ENCODE assay signal across 1 cellular context in genomic region chr11:15216678-15217077, GRCh38.
TF ChIP-seq lines count a peak whose summit lies in the region.

No MANE protein-coding gene starts in this region.

TF ChIP-seq in K562, 482 proteins besides CTCF, POLR2A, EP300 and RAD21 (continued from another document):
- TF ChIP-seq ELK1 (CRISPR knock-in tag; IDR thresholded peaks at IDR 0.05): no peak
- TF ChIP-seq PTBP1 (IDR thresholded peaks at IDR 0.05; ENCODE audit: low read depth, low read length): no peak
- no peak for TF ChIP-seq ASH1L (IDR thresholded peaks at IDR 0.05; ENCODE audit: borderline replicate concordance, low read depth, partially characterized antibody)
- TF ChIP-seq MECOM (CRISPR knock-in tag; IDR thresholded peaks at IDR 0.05): no peak
- TF ChIP-seq ZNF3 (CRISPR knock-in tag; IDR thresholded peaks at IDR 0.05): no peak
- no peak for TF ChIP-seq THRAP3 (IDR thresholded peaks at IDR 0.05; ENCODE audit: borderline replicate concordance)
- TF ChIP-seq ZNF507 (tag; conservative IDR thresholded peaks at IDR 0.05): no peak
- TF ChIP-seq IFI16 (CRISPR knock-in tag; IDR thresholded peaks at IDR 0.05): no peak
- no peak for TF ChIP-seq SP2 (IDR thresholded peaks at IDR 0.05; ENCODE audit: extremely low read depth, low read depth, low read length, poor library complexity, severe bottlenecking)
- no peak for TF ChIP-seq KHSRP (IDR thresholded peaks at IDR 0.05)
- TF ChIP-seq HMG20A (CRISPR knock-in tag; conservative IDR thresholded peaks at IDR 0.05): no peak
